26 cellular contexts compared by ENCODE assay signal in genomic region chr16:66057056-66057455, GRCh38.
"Had no signal": no experiment of that assay in that cellular context is flagged by ENCODE, and none has a peak within 500 bp of the region (broad histone marks: within the 10 kb centered on the region; RNA-seq: fewer than 3 reads in every experiment).

No MANE protein-coding gene starts in this region.

- H3K36me3 ChIP-seq: uterus had no signal

- H3K4me3 ChIP-seq: dorsolateral prefrontal cortex, skin epidermis, uterus had no signal

- H3K27me3 Mint-ChIP-seq: activated naive CD4-positive, alpha-beta T cell treated with anti-CD3 and anti-CD28 coated beads, Interleukin-2, amount 10 ng/mL, durations not matched to agents 7 days and 5 days had no signal

- H3K4me1 ChIP-seq: parathyroid adenoma, uterus had no signal

- H3K27me3 ChIP-seq: uterus had no signal

- DNase-seq: activated CD4-positive, alpha-beta T cell treated with anti-CD3 and anti-CD28 coated beads for 4 hours; activated CD4-positive, alpha-beta T cell treated with anti-CD3 and anti-CD28 coated beads, Interleukin-2, amount 50 U/mL, for 48 hours; activated CD4-positive, CD25-positive, alpha-beta regulatory T cell; activated effector memory CD4-positive, alpha-beta T cell treated with anti-CD3 and anti-CD28 coated beads, Interleukin-2, amount 50 U/mL, for 16 hours; activated naive CD4-positive, alpha-beta T cell treated with anti-CD3 and anti-CD28 coated beads, Interleukin-2, amount 10 ng/mL, durations not matched to agents 7 days and 5 days; activated naive CD8-positive, alpha-beta T cell treated with anti-CD3 and anti-CD28 coated beads, Interleukin-2, amount 50 U/mL, for 24 hours; activated T-cell treated with anti-CD3 and anti-CD28 coated beads, Interleukin-2, amount 50 U/mL, for 72 hours; anterior cingulate cortex; central memory CD4-positive, alpha-beta T cell; dorsolateral prefrontal cortex; hypothalamus; left ventricle myocardium superior; naive B cell; nucleus accumbens; right cardiac atrium; stimulated activated CD4-positive, alpha-beta T cell treated with anti-CD3 and anti-CD28 coated beads, Interleukin-1b, Interleukin-23, amount 100 ng/mL, for 48 hours; stimulated activated naive CD8-positive, alpha-beta T cell treated with anti-CD3 and anti-CD28 coated beads, Interleukin-15, amount 100 ng/mL, for 72 hours; SW 1271; T-helper 17 cell; trophoblast cell had no signal

- H3K9me3 ChIP-seq: uterus had no signal

- H3K4me3 Mint-ChIP-seq: activated naive CD4-positive, alpha-beta T cell treated with anti-CD3 and anti-CD28 coated beads, Interleukin-2, amount 10 ng/mL, durations not matched to agents 7 days and 5 days; activated naive CD8-positive, alpha-beta T cell treated with anti-CD3 and anti-CD28 coated beads, Interleukin-2, amount 50 U/mL, for 24 hours; activated T-cell treated with anti-CD3 and anti-CD28 coated beads, Interleukin-2, amount 50 U/mL, for 72 hours; brain; memory B cell; naive B cell; stimulated activated effector memory CD8-positive, alpha-beta T cell treated with anti-CD3 and anti-CD28 coated beads, Interleukin-12 subunit alpha, Interleukin-12 subunit beta, amount 100 ng/mL, for 72 hours; stimulated activated naive CD8-positive, alpha-beta T cell treated with anti-CD3 and anti-CD28 coated beads, Interleukin-15, amount 100 ng/mL, for 72 hours; T-helper 17 cell had no signal

- H3K27ac Mint-ChIP-seq: activated naive CD4-positive, alpha-beta T cell treated with anti-CD3 and anti-CD28 coated beads, Interleukin-2, amount 10 ng/mL, durations not matched to agents 7 days and 5 days; activated naive CD8-positive, alpha-beta T cell treated with anti-CD3 and anti-CD28 coated beads, Interleukin-2, amount 50 U/mL, for 24 hours; activated T-cell treated with anti-CD3 and anti-CD28 coated beads, Interleukin-2, amount 50 U/mL, for 72 hours; memory B cell; naive B cell; stimulated activated effector memory CD8-positive, alpha-beta T cell treated with anti-CD3 and anti-CD28 coated beads, Interleukin-12 subunit alpha, Interleukin-12 subunit beta, amount 100 ng/mL, for 72 hours; stimulated activated naive CD8-positive, alpha-beta T cell treated with anti-CD3 and anti-CD28 coated beads, Interleukin-15, amount 100 ng/mL, for 72 hours; T-helper 17 cell had no signal

- H3K9ac ChIP-seq: parathyroid adenoma had no signal

- H3K9me3 Mint-ChIP-seq: activated naive CD4-positive, alpha-beta T cell treated with anti-CD3 and anti-CD28 coated beads, Interleukin-2, amount 10 ng/mL, durations not matched to agents 7 days and 5 days; activated naive CD8-positive, alpha-beta T cell treated with anti-CD3 and anti-CD28 coated beads, Interleukin-2, amount 50 U/mL, for 24 hours; activated T-cell treated with anti-CD3 and anti-CD28 coated beads, Interleukin-2, amount 50 U/mL, for 72 hours; brain; stimulated activated naive CD8-positive, alpha-beta T cell treated with anti-CD3 and anti-CD28 coated beads, Interleukin-15, amount 100 ng/mL, for 72 hours had no signal

- H3K4me1 Mint-ChIP-seq: activated naive CD4-positive, alpha-beta T cell treated with anti-CD3 and anti-CD28 coated beads, Interleukin-2, amount 10 ng/mL, durations not matched to agents 7 days and 5 days; activated naive CD8-positive, alpha-beta T cell treated with anti-CD3 and anti-CD28 coated beads, Interleukin-2, amount 50 U/mL, for 24 hours; memory B cell; naive B cell; stimulated activated effector memory CD8-positive, alpha-beta T cell treated with anti-CD3 and anti-CD28 coated beads, Interleukin-12 subunit alpha, Interleukin-12 subunit beta, amount 100 ng/mL, for 72 hours; stimulated activated naive CD8-positive, alpha-beta T cell treated with anti-CD3 and anti-CD28 coated beads, Interleukin-15, amount 100 ng/mL, for 72 hours; T-helper 17 cell had no signal

- H3K36me3 Mint-ChIP-seq: activated naive CD4-positive, alpha-beta T cell treated with anti-CD3 and anti-CD28 coated beads, Interleukin-2, amount 10 ng/mL, durations not matched to agents 7 days and 5 days; brain; memory B cell; naive B cell; stimulated activated effector memory CD8-positive, alpha-beta T cell treated with anti-CD3 and anti-CD28 coated beads, Interleukin-12 subunit alpha, Interleukin-12 subunit beta, amount 100 ng/mL, for 72 hours had no signal

- ATAC-seq: activated naive CD8-positive, alpha-beta T cell treated with anti-CD3 and anti-CD28 coated beads, Interleukin-2, amount 50 U/mL, for 24 hours; activated T-cell treated with anti-CD3 and anti-CD28 coated beads, Interleukin-2, amount 50 U/mL, for 72 hours; left ventricle myocardium superior; right cardiac atrium; stimulated activated effector memory CD8-positive, alpha-beta T cell treated with anti-CD3 and anti-CD28 coated beads, Interleukin-12 subunit alpha, Interleukin-12 subunit beta, amount 100 ng/mL, for 72 hours; stimulated activated naive CD8-positive, alpha-beta T cell treated with anti-CD3 and anti-CD28 coated beads, Interleukin-15, amount 100 ng/mL, for 72 hours; T-helper 17 cell had no signal

- H3K27ac ChIP-seq: dorsolateral prefrontal cortex, parathyroid adenoma, uterus had no signal
